Comparison of ENCODE assay signal across 8 cellular contexts in the genomic region with DNA sequence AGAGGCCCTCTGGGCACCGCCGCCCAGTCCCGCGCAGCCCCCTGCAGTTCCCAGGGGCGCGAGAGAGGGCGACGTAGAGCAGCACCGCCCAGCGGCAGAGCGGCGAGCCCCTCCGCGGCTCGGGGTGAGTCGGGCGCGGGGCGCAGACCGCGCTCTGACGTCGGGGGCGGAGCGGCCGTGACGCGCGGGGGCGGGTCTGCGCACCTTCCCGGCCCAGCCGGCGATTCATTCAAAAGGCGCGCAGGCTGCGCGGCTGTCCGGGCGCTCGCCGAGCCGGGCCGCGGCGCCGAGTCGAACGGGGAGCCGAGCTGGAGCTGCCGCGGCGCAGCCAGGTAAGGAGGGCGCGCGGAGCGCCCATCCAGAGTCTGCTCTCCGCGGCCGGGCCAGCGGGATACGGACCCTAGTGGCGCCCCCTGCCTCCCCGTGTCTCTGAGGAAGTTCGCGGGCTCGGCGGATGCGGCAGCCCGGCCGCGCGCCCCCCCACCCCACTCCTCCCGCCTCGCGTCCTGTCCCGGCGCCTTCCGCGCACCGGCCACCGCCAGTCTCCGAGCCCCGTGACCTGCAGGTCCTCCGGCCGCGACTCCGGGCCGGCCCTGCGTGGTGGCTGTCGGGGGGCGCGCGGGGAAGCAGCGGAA. TPM values are rescaled to one million over a fixed set of nuclear protein-coding genes. Genes with fewer than 3 reads are reported as not detected.
DNase-seq lines count a peak whose midpoint lies in the region; TF ChIP-seq lines count a peak whose summit lies in the region.

RELT (plus strand) TSS at position 232 of the 635 bp plus-strand sequence. CDS start 12,738 bp downstream, outside the sequence.

- H3K27ac ChIP-seq in SJCRH30 (peak within 1 kb of the TSS; percentile 46), neuronal stem cell (replicated peaks; ENCODE audit: low read length) (peak within 1 kb of the TSS; percentile 61), substantia nigra (ENCODE audit: low read depth, low read length, poor library complexity, severe bottlenecking) (peak within 1 kb of the TSS; percentile 85)

- peak within 1 kb of the TSS; percentile 96 for H3K23ac ChIP-seq in neuronal stem cell (ENCODE audit: low read depth, low read length, poor library complexity)

- H3K79me1 ChIP-seq in neuronal stem cell (ENCODE audit: low read depth, low read length), result peaks cover 16% of the 10 kb centered on the region

- H2BK120ac ChIP-seq in neuronal stem cell (ENCODE audit: low read depth, low read length), result peak within 1 kb of the TSS; percentile 65

- no peaks in the 10 kb centered on the region for H3F3A ChIP-seq in Loucy (ENCODE audit: low read depth)

- no CpG with 5 or more reads among the region's 95 CpGs for WGBS in neuronal stem cell (ENCODE audit: extremely low coverage in 2 of 2, insufficient read length in 2 of 2, insufficient replicate concordance in 1 of 2), 2 donors

- peaks cover 44% of the 10 kb centered on the region for H4K20me1 ChIP-seq in Loucy (ENCODE audit: insufficient read depth, low read length, poor library complexity, severe bottlenecking)

- peak within 1 kb of the TSS; percentile 14 for H2BK12ac ChIP-seq in neuronal stem cell (ENCODE audit: low read length)

- H3K4me3 ChIP-seq in H7 (ENCODE audit: insufficient read depth, low read depth, low read length) (peak within 1 kb of the TSS; percentile 87), Loucy (ENCODE audit: low read length, poor library complexity, severe bottlenecking) (peak within 1 kb of the TSS; percentile 96), SJCRH30 (peak within 1 kb of the TSS; percentile 81), neuronal stem cell (ENCODE audit: low read length in 2 of 2) (peak within 1 kb of the TSS; percentile 70 to 95)

- peak within 1 kb of the TSS; percentile 8 for H2BK5ac ChIP-seq in neuronal stem cell (ENCODE audit: low read length)

- H3K4me2 ChIP-seq in Loucy (ENCODE audit: low read depth, low read length, poor library complexity, severe bottlenecking), result peak within 1 kb of the TSS; percentile 87
- peak within 1 kb of the TSS; percentile 87 for H3K4me2 ChIP-seq in neuronal stem cell (ENCODE audit: insufficient read depth, low read length, poor library complexity, severe bottlenecking)

- H2BK15ac ChIP-seq in neuronal stem cell (ENCODE audit: low read length), result peak within 1 kb of the TSS; percentile 51

- H4K91ac ChIP-seq in neuronal stem cell (ENCODE audit: low read depth, low read length, poor library complexity), result peak within 1 kb of the TSS; percentile 23

- H3K27me3 ChIP-seq in H7 (ENCODE audit: control insufficient read depth, insufficient read depth, low read length) (peaks cover 3% of the 10 kb centered on the region), Loucy (ENCODE audit: insufficient read depth, low read length, poor library complexity, severe bottlenecking) (peaks cover 5% of the 10 kb centered on the region), SJCRH30 (no peaks in the 10 kb centered on the region), neuronal stem cell (ENCODE audit: control insufficient read depth in 3 of 3, insufficient read depth in 3 of 3, low read depth in 1 of 3, low read length in 3 of 3) (no peaks in the 10 kb centered on the region)

- peak within 1 kb of the TSS; percentile 98 for H2AK5ac ChIP-seq in neuronal stem cell (ENCODE audit: low read depth, low read length)

- H3K9me3 ChIP-seq in Loucy (ENCODE audit: insufficient read depth, low read depth, low read length) (no peaks in the 10 kb centered on the region), SJCRH30 (replicated peaks) (no peaks in the 10 kb centered on the region), neuronal stem cell (replicated peaks in 1 of 2; ENCODE audit: control insufficient read depth in 2 of 2, insufficient read depth in 1 of 2, low read depth in 1 of 2, low read length in 2 of 2) (peaks cover 2 to 3% of the 10 kb centered on the region in 2 donors)

- H3K9ac ChIP-seq in Loucy (ENCODE audit: low read depth, low read length, poor library complexity, severe bottlenecking) (peak within 1 kb of the TSS; percentile 97), neuronal stem cell (ENCODE audit: low read depth, low read length, poor library complexity) (peak within 1 kb of the TSS; percentile 97)

- peak within 1 kb of the TSS; percentile 96 for H3K18ac ChIP-seq in neuronal stem cell (ENCODE audit: low read length)

- H3K4me1 ChIP-seq in Loucy (ENCODE audit: insufficient read depth, low read length, poor library complexity, severe bottlenecking) (peaks cover 56% of the 10 kb centered on the region), SJCRH30 (no peaks in the 10 kb centered on the region), neuronal stem cell (ENCODE audit: control insufficient read depth in 2 of 2, insufficient read depth in 1 of 2, low read depth in 1 of 2, low read length in 2 of 2) (peaks cover 14 to 18% of the 10 kb centered on the region in 2 donors)

- H3K79me2 ChIP-seq in Loucy (ENCODE audit: insufficient read depth, low read length), result peaks cover 50% of the 10 kb centered on the region

- H3K14ac ChIP-seq in neuronal stem cell (ENCODE audit: low read length), result peak within 1 kb of the TSS; percentile 95

- H2AFZ ChIP-seq in Loucy (ENCODE audit: low read length) (peak within 1 kb of the TSS; percentile 83), neuronal stem cell (ENCODE audit: low read length) (peak within 1 kb of the TSS; percentile 92)

- no peaks in the 10 kb centered on the region for H3K9me2 ChIP-seq in Loucy (replicated peaks; ENCODE audit: low read depth, low read length)

- peak; percentile 80 for TF ChIP-seq CTCF in Loucy (conservative IDR thresholded peaks at IDR 0.05; ENCODE audit: low read length)

- H4K8ac ChIP-seq in neuronal stem cell (ENCODE audit: low read depth, low read length), result no peak within 1 kb of the TSS

- no peaks in the 10 kb centered on the region for H3K36me3 ChIP-seq in H7 (replicated peaks; ENCODE audit: control insufficient read depth, insufficient read depth, low read length)
- no peaks in the 10 kb centered on the region for H3K36me3 ChIP-seq in Loucy (ENCODE audit: insufficient read depth, low read length)
- H3K36me3 ChIP-seq in SJCRH30, result no peaks in the 10 kb centered on the region
- no peaks in the 10 kb centered on the region for H3K36me3 ChIP-seq in neuronal stem cell (replicated peaks in 1 of 2; ENCODE audit: control insufficient read depth in 2 of 2, insufficient read depth in 2 of 2, low read length in 2 of 2)

- DNase-seq in GF-D8 (lab: John Stamatoyannopoulos, UW) (peak; percentile 66), H7 (peak; percentile 100), SJCRH30 (peak; percentile 83 to 90), foreskin melanocyte (peak; percentile 84), neuronal stem cell (ENCODE audit: low spot score) (peak; percentile 91), substantia nigra (lab: John Stamatoyannopoulos, UW) (peak; percentile 37 to 96 (median 79))
- DNase-seq in activated gamma-delta T cell treated with anti-CD3 and anti-CD28 coated beads, Interleukin-2, amount 50 U/mL, for 16 hours (ENCODE audit: low read depth), result peak; percentile 88

- H3K4ac ChIP-seq in neuronal stem cell (ENCODE audit: low read length), result no peak within 1 kb of the TSS

RNA-seq across cellular contexts. Expression of gene RELT, which starts in this region (rescaled TPM):
- total RNA-seq in H7 (2014; rRNA removed; shearing (Covaris generic)), result 6.4 and 8.3 TPM in 2 replicates
- 8.7 and 10.1 TPM in 2 replicates for total RNA-seq in SJCRH30 (2014; rRNA removed; shearing (Covaris generic))
- polyA plus RNA-seq in neuronal stem cell (2013, experiment 1 of 2), result 6.6 TPM
- 6.9 TPM for polyA plus RNA-seq in neuronal stem cell (2013, experiment 2 of 2)

Comparison
In these comparisons a context has a peak if more than half of its experiments do, and no peak if none do; other contexts are left out.
1. Peak in every context shown above with its lines: DNase-seq, H3K4me3 ChIP-seq and H3K27ac ChIP-seq.